ENCODE assay signal across 8 cellular contexts in genomic region chr2:241148239-241148638, GRCh38. TPM values are rescaled to one million over a fixed set of nuclear protein-coding genes. Genes with fewer than 3 reads are reported as not detected.
A peak's percentile ranks its signal among the peaks of the same experiment; 100 is the strongest.
DNase-seq lines count a peak whose midpoint lies in the region; ATAC-seq and TF ChIP-seq lines count a peak whose summit lies in the region.

No MANE protein-coding gene starts in this region.

- H3K36me3 ChIP-seq in CD4-positive, CD25-positive, alpha-beta regulatory T cell (ENCODE audit: control insufficient read depth, insufficient read depth, low read length), result no peaks in the 10 kb centered on the region

- DNase-seq in CD4-positive, CD25-positive, alpha-beta regulatory T cell, result no peak
- DNase-seq in HFF-Myc (ENCODE audit: extremely low read depth, low read depth) (no peak), mesothelial cell of epicardium (ENCODE audit: low spot score in 2 of 2, unreplicated experiment in 2 of 2) (no peak), foreskin melanocyte (no peak), cortex of kidney (lab: John Stamatoyannopoulos, UW) (no peak), NCI-H2107 (lab: John Stamatoyannopoulos, UW) (no peak)
- DNase-seq in activated naive CD4-positive, alpha-beta T cell treated with anti-CD3 and anti-CD28 coated beads, Interleukin-2, amount 50 U/mL, for 72 hours (ENCODE audit: low spot score in 2 of 2), result no peak

- peaks cover 14 to 49% (median 41%) of the 10 kb centered on the region in 4 donors for H3K4me1 Mint-ChIP-seq in CD4-positive, CD25-positive, alpha-beta regulatory T cell
- H3K4me1 Mint-ChIP-seq in mesothelial cell of epicardium, result peaks cover 33% of the 10 kb centered on the region

- H3K36me3 Mint-ChIP-seq in CD4-positive, CD25-positive, alpha-beta regulatory T cell, result peaks cover 5% of the 10 kb centered on the region
- peaks cover 14 to 22% of the 10 kb centered on the region in 2 donors for H3K36me3 Mint-ChIP-seq in activated naive CD4-positive, alpha-beta T cell treated with anti-CD3 and anti-CD28 coated beads, Interleukin-2, amount 50 U/mL, for 72 hours
- peaks cover under 1% of the 10 kb centered on the region for H3K36me3 Mint-ChIP-seq in mesothelial cell of epicardium

- H3K27me3 ChIP-seq in CD4-positive, CD25-positive, alpha-beta regulatory T cell (ENCODE audit: control insufficient read depth, insufficient read depth, low read length), result no peaks in the 10 kb centered on the region

- peak overlapping the region in 1 of 3 donors; percentile 89 for H3K27ac Mint-ChIP-seq in CD4-positive, CD25-positive, alpha-beta regulatory T cell
- H3K27ac Mint-ChIP-seq in activated naive CD4-positive, alpha-beta T cell treated with anti-CD3 and anti-CD28 coated beads, Interleukin-2, amount 50 U/mL, for 72 hours, result peak overlapping the region; percentile 82 to 84
- peak overlapping the region; percentile 32 for H3K27ac Mint-ChIP-seq in mesothelial cell of epicardium

- H3K4me3 ChIP-seq in CD4-positive, CD25-positive, alpha-beta regulatory T cell (ENCODE audit: low read depth, low read length), result peak overlapping the region; percentile 55
- H3K4me3 ChIP-seq in HFF-Myc (replicated peaks; ENCODE audit: low read depth, low read length), result peak overlapping the region; percentile 87

- H3K4me1 ChIP-seq in CD4-positive, CD25-positive, alpha-beta regulatory T cell (ENCODE audit: control insufficient read depth, insufficient read depth, low read length, poor library complexity, severe bottlenecking), result peaks cover 24% of the 10 kb centered on the region

- H3K4me3 Mint-ChIP-seq in CD4-positive, CD25-positive, alpha-beta regulatory T cell, result peak overlapping the region; percentile 86 to 99 (median 92)
- H3K4me3 Mint-ChIP-seq in mesothelial cell of epicardium, result peak overlapping the region; percentile 92

- no peak overlapping the region for H3K27ac ChIP-seq in CD4-positive, CD25-positive, alpha-beta regulatory T cell (ENCODE audit: insufficient read depth, low read length, poor library complexity, severe bottlenecking)

- no peaks in the 10 kb centered on the region for H3K9me3 ChIP-seq in CD4-positive, CD25-positive, alpha-beta regulatory T cell (ENCODE audit: control insufficient read depth in 2 of 2, low read length in 2 of 2)

- ATAC-seq in CD4-positive, CD25-positive, alpha-beta regulatory T cell (ENCODE audit: low read depth in 2 of 2), result no peak
- no peak for ATAC-seq in activated naive CD4-positive, alpha-beta T cell treated with anti-CD3 and anti-CD28 coated beads, Interleukin-2, amount 50 U/mL, for 72 hours
- no peak for ATAC-seq in GM18858 (IDR thresholded peaks at IDR 0.05; ENCODE audit: unreplicated experiment)

- no peak for TF ChIP-seq CTCF in HFF-Myc (IDR thresholded peaks at IDR 0.05; ENCODE audit: low read depth, low read length, missing control alignments)
- TF ChIP-seq CTCF in mesothelial cell of epicardium (IDR thresholded peaks at IDR 0.05; ENCODE audit: unreplicated experiment), result no peak

- no peaks in the 10 kb centered on the region for H3K9me3 Mint-ChIP-seq in CD4-positive, CD25-positive, alpha-beta regulatory T cell
- H3K9me3 Mint-ChIP-seq in activated naive CD4-positive, alpha-beta T cell treated with anti-CD3 and anti-CD28 coated beads, Interleukin-2, amount 50 U/mL, for 72 hours, result no peaks in the 10 kb centered on the region
- H3K9me3 Mint-ChIP-seq in mesothelial cell of epicardium, result no peaks in the 10 kb centered on the region

- H3K27me3 Mint-ChIP-seq in CD4-positive, CD25-positive, alpha-beta regulatory T cell, result peaks cover 6% of the 10 kb centered on the region
- H3K27me3 Mint-ChIP-seq in mesothelial cell of epicardium (ENCODE audit: low read depth), result no peaks in the 10 kb centered on the region

RNA-seq across cellular contexts. Expression of gene PASK, which starts 1.0 kb away (rescaled TPM):
- 160 TPM for total RNA-seq in CD4-positive, CD25-positive, alpha-beta regulatory T cell
- polyA plus RNA-seq in CD4-positive, CD25-positive, alpha-beta regulatory T cell, result 10 to 100 TPM; 15.9 to 38.3 (median 21.7) TPM
- total RNA-seq in activated naive CD4-positive, alpha-beta T cell treated with anti-CD3 and anti-CD28 coated beads, Interleukin-2, amount 50 U/mL, for 72 hours, result 10 to 100 TPM; 67.6 to 95.3 TPM
- 26.1 to 31.0 TPM (median 30.8 TPM) in 3 replicates for total RNA-seq in mesothelial cell of epicardium

RNA-seq across cellular contexts. Expression of gene PPP1R7, which starts 2.0 kb away (rescaled TPM):
- total RNA-seq in CD4-positive, CD25-positive, alpha-beta regulatory T cell, result 68.0 TPM
- 100 to 1,000 TPM in 3 of 4 donors, 10 to 100 TPM in 1; 90.5 to 150 (median 108) TPM for polyA plus RNA-seq in CD4-positive, CD25-positive, alpha-beta regulatory T cell
- total RNA-seq in activated naive CD4-positive, alpha-beta T cell treated with anti-CD3 and anti-CD28 coated beads, Interleukin-2, amount 50 U/mL, for 72 hours, result 10 to 100 TPM; 81.6 to 98.9 TPM
- 37.3 to 40.4 TPM (median 37.8 TPM) in 3 replicates for total RNA-seq in mesothelial cell of epicardium

RNA-seq across cellular contexts. Expression of gene ANO7, which starts 40.2 kb away (rescaled TPM):
- total RNA-seq in CD4-positive, CD25-positive, alpha-beta regulatory T cell, result 0.17 TPM
- polyA plus RNA-seq in CD4-positive, CD25-positive, alpha-beta regulatory T cell, result not detected
- total RNA-seq in activated naive CD4-positive, alpha-beta T cell treated with anti-CD3 and anti-CD28 coated beads, Interleukin-2, amount 50 U/mL, for 72 hours, result 1 to 10 TPM in 1 of 2 donors, under 1 TPM in 1; 0.27 to 5.3 TPM
- total RNA-seq in mesothelial cell of epicardium, result 3.8 to 4.5 TPM (median 3.8 TPM) in 3 replicates

RNA-seq across cellular contexts. Expression of gene MTERF4, which starts 46.2 kb away (rescaled TPM):
- 105 TPM for total RNA-seq in CD4-positive, CD25-positive, alpha-beta regulatory T cell
- polyA plus RNA-seq in CD4-positive, CD25-positive, alpha-beta regulatory T cell, result 10 to 100 TPM; 50.0 to 75.7 (median 62.2) TPM
- total RNA-seq in activated naive CD4-positive, alpha-beta T cell treated with anti-CD3 and anti-CD28 coated beads, Interleukin-2, amount 50 U/mL, for 72 hours, result 10 to 100 TPM; 37.8 to 47.1 TPM
- 47.9 to 55.9 TPM (median 53.7 TPM) in 3 replicates for total RNA-seq in mesothelial cell of epicardium
